8 cellular contexts compared by ENCODE assay signal in genomic region chr5:180801596-180802324, GRCh38. TPM values are rescaled to one million over a fixed set of nuclear protein-coding genes. Genes with fewer than 3 reads are reported as not detected.
DNase-seq lines count a peak whose midpoint lies in the region; ATAC-seq and TF ChIP-seq lines count a peak whose summit lies in the region.

No MANE protein-coding gene starts in this region.

- no peaks in the 10 kb centered on the region for H3K9me3 Mint-ChIP-seq in progenitor cell of endocrine pancreas (ENCODE audit: low read depth)

- peaks cover 30% of the 10 kb centered on the region for H3K4me1 Mint-ChIP-seq in progenitor cell of endocrine pancreas (ENCODE audit: low read depth)

- H3K4me3 Mint-ChIP-seq in progenitor cell of endocrine pancreas (ENCODE audit: low read depth), result peak overlapping the region; percentile 75

- no peak overlapping the region for H3K27ac Mint-ChIP-seq in progenitor cell of endocrine pancreas

- TF ChIP-seq CTCF in foreskin fibroblast (IDR thresholded peaks at IDR 0.05; ENCODE audit: low read depth, low read length), result no peak
- no peak for TF ChIP-seq CTCF in progenitor cell of endocrine pancreas (IDR thresholded peaks at IDR 0.05; ENCODE audit: unreplicated experiment)
- TF ChIP-seq CTCF in GM13977 (IDR thresholded peaks at IDR 0.05; ENCODE audit: extremely low read depth, insufficient read depth, missing control alignments), result no peak

- H3K4me3 ChIP-seq in GM08714 (ENCODE audit: low read length) (peak overlapping the region; percentile 90), foreskin fibroblast (ENCODE audit: low read depth in 1 of 2, low read length in 2 of 2) (peak overlapping the region; percentile 68 to 81)

- DNase-seq in foreskin fibroblast (no peak), progenitor cell of endocrine pancreas (ENCODE audit: low spot score, unreplicated experiment) (no peak), OCI-M1 (lab: John Stamatoyannopoulos, UW) (no peak), GM13977 (ENCODE audit: low spot score) (no peak)

- peaks cover 8% of the 10 kb centered on the region for H3K36me3 Mint-ChIP-seq in progenitor cell of endocrine pancreas (ENCODE audit: insufficient read depth)

- ATAC-seq in SK-N-SH treated with all-trans-retinoic acid at 6 μM for 48 hours (peak; percentile 61), HG03196 (IDR thresholded peaks at IDR 0.05; ENCODE audit: unreplicated experiment) (no peak), HG02610 (IDR thresholded peaks at IDR 0.05; ENCODE audit: unreplicated experiment) (no peak)

- in situ Hi-C loops in GM13977 (cut with MboI; ENCODE audit: low pct_unique_long_range_greater_than_20kb, low sequenced_read_pairs, unreplicated experiment), result no loop called here

- H3K27me3 Mint-ChIP-seq in progenitor cell of endocrine pancreas, result no peaks in the 10 kb centered on the region

TF ChIP-seq in SK-N-SH treated with all-trans-retinoic acid at 6 μM for 48 hours, 23 proteins besides CTCF, POLR2A, EP300 and RAD21:
- TF ChIP-seq OSR1 (CRISPR knock-in tag; IDR thresholded peaks at IDR 0.05) (no peak), ZFP30 (CRISPR knock-in tag; IDR thresholded peaks at IDR 0.05) (no peak), ISL1 (CRISPR knock-in tag; IDR thresholded peaks at IDR 0.05) (no peak)

RNA-seq across cellular contexts. Expression of gene MGAT1, which starts 0.8 kb away (rescaled TPM):
- total RNA-seq in progenitor cell of endocrine pancreas, result 63.8 and 66.9 TPM in 2 replicates

RNA-seq across cellular contexts. Expression of gene ZFP62, which starts 59.3 kb away (rescaled TPM):
- total RNA-seq in progenitor cell of endocrine pancreas, result 62.0 and 63.1 TPM in 2 replicates
